In genomic region chr12:42744539-42745156, GRCh38 we compare ENCODE assay signal across 13 cellular contexts.
A peak's percentile ranks its signal among the peaks of the same experiment; 100 is the strongest.
DNase-seq lines count a peak whose midpoint lies in the region; ATAC-seq and TF ChIP-seq lines count a peak whose summit lies in the region.
"Had no signal": no experiment of that assay in that cellular context is flagged by ENCODE, and none has a peak within 500 bp of the region (broad histone marks: within the 10 kb centered on the region; RNA-seq: fewer than 3 reads in every experiment).

No MANE protein-coding gene starts in this region.

- H3K4me1 ChIP-seq in body of pancreas = peaks cover 11% of the 10 kb centered on the region
- H3K4me1 ChIP-seq in thoracic aorta (ENCODE audit: control insufficient read depth in 1 of 2, low read depth in 2 of 2) = peaks cover 11 to 56% of the 10 kb centered on the region in 2 donors

- H3K9me3 ChIP-seq in body of pancreas = peaks cover 0 to 7% (median 0%) of the 10 kb centered on the region in 3 donors
- H3K9me3 ChIP-seq in thoracic aorta = no peaks in the 10 kb centered on the region

- no peak for TF ChIP-seq POLR2A in body of pancreas (IDR thresholded peaks at IDR 0.05)

- peak; percentile 63 for ATAC-seq in body of pancreas
- peak; percentile 31 for ATAC-seq in left ventricle myocardium superior
- ATAC-seq in thoracic aorta (ENCODE audit: insufficient number of reproducible peaks, low FRiP score, low read depth) = no peak
- no peak for ATAC-seq in HG02798 (IDR thresholded peaks at IDR 0.05; ENCODE audit: poor library complexity, unreplicated experiment)

- H3K27ac ChIP-seq in body of pancreas (peak overlapping the region in 2 of 4 donors; percentile 30 to 52), thoracic aorta (peak overlapping the region; percentile 18 to 32)
- H3K27ac ChIP-seq: 22Rv1 had no signal

- TF ChIP-seq CTCF in body of pancreas (IDR thresholded peaks at IDR 0.05) (no peak), thoracic aorta (IDR thresholded peaks at IDR 0.05) (no peak)

- DNase-seq in NOMO-1 treated with DMSO at 0.1 percent for 48 hours (lab: John Stamatoyannopoulos, UW; ENCODE audit: unreplicated experiment) = peak; percentile 18
- DNase-seq in NOMO-1 treated with dmso at 0.1 percent for 144 hours (lab: John Stamatoyannopoulos, UW; ENCODE audit: unreplicated experiment) = no peak
- DNase-seq in body of pancreas = peak in 1 of 4 donors; percentile 18
- DNase-seq in left ventricle myocardium superior = no peak
- DNase-seq in thoracic aorta (ENCODE audit: low spot score) = no peak
- DNase-seq in NCI-H510A (lab: John Stamatoyannopoulos, UW) = no peak
- DNase-seq in head of caudate nucleus = no peak
- DNase-seq: DMS153; NCI-H2029; OCI-M1; stimulated activated CD4-positive, alpha-beta T cell treated with anti-CD3 and anti-CD28 coated beads, Interleukin-12 subunit alpha, Interleukin-12 subunit beta, amount 100 ng/mL, for 4 hours had no signal

- intact Hi-C loops in body of pancreas (cut with DNase I) = no loop called here
- intact Hi-C loops in left ventricle myocardium superior (cut with micrococcal nuclease) = no loop called here
- intact Hi-C loops in head of caudate nucleus (cut with DNase I) = no loop called here

- H3K27me3 ChIP-seq in body of pancreas = no peaks in the 10 kb centered on the region
- H3K27me3 ChIP-seq in thoracic aorta (replicated peaks; ENCODE audit: insufficient read depth) = no peaks in the 10 kb centered on the region

- H3K4me3 ChIP-seq in body of pancreas (no peak overlapping the region), thoracic aorta (no peak overlapping the region)

- WGBS in body of pancreas, 2 donors = 9 to 10% methylated on average over 3 of the region's 3 CpGs

- no peaks in the 10 kb centered on the region for H3K36me3 ChIP-seq in body of pancreas (replicated peaks in 1 of 2; ENCODE audit: insufficient read depth in 1 of 2, low read depth in 2 of 2)
- H3K36me3 ChIP-seq in thoracic aorta = no peaks in the 10 kb centered on the region

Comparison
In these comparisons a context has a peak if more than half of its experiments do, and no peak if none do; other contexts are left out.
1. ATAC-seq: peak in body of pancreas (single experiment) and left ventricle myocardium superior (single experiment); none in thoracic aorta (single experiment) and HG02798 (single experiment).